Comparison of ENCODE assay signal across 37 cellular contexts in the genomic region with DNA sequence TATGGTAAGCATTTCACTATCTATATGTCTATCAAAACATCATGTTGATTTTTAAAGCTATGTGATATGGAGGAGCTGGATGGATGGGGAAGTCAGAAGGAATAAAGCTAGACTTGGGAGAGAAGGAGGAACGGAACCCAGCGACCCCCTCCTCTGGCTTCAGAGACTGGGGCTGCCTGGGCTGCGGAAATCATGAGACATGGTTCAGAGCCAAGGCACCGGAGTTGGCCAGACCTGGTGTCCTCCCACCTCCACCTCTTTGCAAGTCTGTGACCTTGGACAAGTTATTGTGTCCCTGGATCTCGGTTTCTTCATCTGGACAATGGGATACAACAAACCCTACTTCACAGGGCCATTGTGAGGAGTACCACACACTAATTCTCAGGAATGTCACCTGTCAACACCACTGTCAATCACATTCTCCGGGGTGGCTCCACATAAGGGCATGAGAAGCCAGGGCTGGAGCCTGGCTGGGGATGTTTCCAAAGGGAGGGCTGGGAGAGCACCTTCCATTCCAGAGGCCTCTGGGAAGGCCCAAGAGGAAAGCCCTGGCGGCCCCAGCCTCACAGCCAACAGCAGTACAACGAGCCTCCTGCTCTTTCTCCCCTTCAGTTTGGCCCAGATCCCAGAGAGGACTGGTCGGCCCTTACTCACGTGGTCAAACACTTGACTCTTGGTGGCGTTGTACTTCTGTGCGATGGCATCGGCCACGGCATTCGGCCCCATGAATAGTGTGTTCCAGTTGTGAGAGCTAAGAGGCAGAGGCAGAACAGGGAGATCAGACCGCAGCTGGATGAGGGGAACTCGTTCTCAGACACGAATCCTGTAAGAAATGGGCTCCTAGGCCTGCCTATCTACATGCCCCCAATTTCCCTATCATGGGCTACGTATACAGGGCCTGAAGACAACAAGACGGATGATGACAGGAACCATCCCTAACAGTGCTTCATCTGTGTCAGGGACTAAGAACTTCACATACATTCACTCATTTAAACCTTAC.
"Had no signal": no experiment of that assay in that cellular context is flagged by ENCODE, and none has a peak within 500 bp of the region (broad histone marks: within the 10 kb centered on the region; RNA-seq: fewer than 3 reads in every experiment).

No MANE protein-coding gene starts in this region.

- H3K27ac ChIP-seq: ascending aorta, VCaP had no signal

- H3K27ac Mint-ChIP-seq: activated CD4-positive, alpha-beta memory T cell treated with anti-CD3 and anti-CD28 coated beads, Interleukin-2, amount 10 ng/mL, durations not matched to agents 7 days and 5 days; activated CD4-positive, alpha-beta T cell treated with anti-CD3 and anti-CD28 coated beads for 36 hours; activated CD4-positive, alpha-beta T cell treated with anti-CD3 and anti-CD28 coated beads, Interleukin-2, amount 10 ng/mL, durations not matched to agents 7 days and 5 days; activated CD8-positive, alpha-beta memory T cell treated with anti-CD3 and anti-CD28 coated beads, Interleukin-2, amount 10 ng/mL, durations not matched to agents 7 days and 5 days; activated CD8-positive, alpha-beta T cell treated with anti-CD3 and anti-CD28 coated beads, Interleukin-2, amount 10 ng/mL, durations not matched to agents 7 days and 5 days; activated naive CD4-positive, alpha-beta T cell treated with anti-CD3 and anti-CD28 coated beads, Interleukin-2, amount 10 ng/mL, durations not matched to agents 7 days and 5 days; activated naive CD4-positive, alpha-beta T cell treated with anti-CD3 and anti-CD28 coated beads, Interleukin-2, amount 50 U/mL, for 24 hours; activated naive CD8-positive, alpha-beta T cell; activated naive CD8-positive, alpha-beta T cell treated with anti-CD3 and anti-CD28 coated beads, Interleukin-2, amount 10 ng/mL, durations not matched to agents 7 days and 5 days; activated naive CD8-positive, alpha-beta T cell treated with anti-CD3 and anti-CD28 coated beads, Interleukin-2, amount 50 U/mL, for 24 hours; activated T-helper 2 cell treated with anti-CD3 and anti-CD28 coated beads, Interferon-gamma antibody, Interleukin-2, Interleukin-4, amounts not matched to agents 10 μg/mL and 5 μg/mL and 100 μg/mL, durations not matched to agents 14 hours and 24 hours and 36 hours; brain; T-helper 1 cell treated with Interleukin-12 subunit alpha and Interleukin-12 subunit beta and Interleukin-4 antibody, amounts not matched to agents 30 μg/mL and 1 μg/mL, for 36 hours; T-helper 2 cell treated with Interferon-gamma antibody and Interleukin-4, amounts not matched to agents 5 μg/mL and 100 μg/mL, for 36 hours; WTC11 had no signal

- H3K4me3 Mint-ChIP-seq: activated CD4-positive, alpha-beta memory T cell treated with anti-CD3 and anti-CD28 coated beads, Interleukin-2, amount 10 ng/mL, durations not matched to agents 7 days and 5 days; activated CD4-positive, alpha-beta T cell treated with anti-CD3 and anti-CD28 coated beads for 36 hours; activated CD4-positive, alpha-beta T cell treated with anti-CD3 and anti-CD28 coated beads, Interleukin-2, amount 10 ng/mL, durations not matched to agents 7 days and 5 days; activated CD8-positive, alpha-beta memory T cell treated with anti-CD3 and anti-CD28 coated beads, Interleukin-2, amount 10 ng/mL, durations not matched to agents 7 days and 5 days; activated CD8-positive, alpha-beta T cell treated with anti-CD3 and anti-CD28 coated beads, Interleukin-2, amount 10 ng/mL, durations not matched to agents 7 days and 5 days; activated naive CD4-positive, alpha-beta T cell treated with anti-CD3 and anti-CD28 coated beads, Interleukin-2, amount 10 ng/mL, durations not matched to agents 7 days and 5 days; activated naive CD4-positive, alpha-beta T cell treated with anti-CD3 and anti-CD28 coated beads, Interleukin-2, amount 50 U/mL, for 24 hours; activated naive CD8-positive, alpha-beta T cell; activated naive CD8-positive, alpha-beta T cell treated with anti-CD3 and anti-CD28 coated beads, Interleukin-2, amount 10 ng/mL, durations not matched to agents 7 days and 5 days; activated naive CD8-positive, alpha-beta T cell treated with anti-CD3 and anti-CD28 coated beads, Interleukin-2, amount 50 U/mL, for 24 hours; activated T-cell treated with anti-CD3 and anti-CD28 coated beads, Interleukin-2, amount 50 U/mL, for 4 hours; brain; T-helper 1 cell treated with Interleukin-12 subunit alpha and Interleukin-12 subunit beta and Interleukin-4 antibody, amounts not matched to agents 30 μg/mL and 1 μg/mL, for 36 hours; T-helper 2 cell treated with Interferon-gamma antibody and Interleukin-4, amounts not matched to agents 5 μg/mL and 100 μg/mL, for 36 hours; WTC11 had no signal

- ATAC-seq: activated CD4-positive, alpha-beta T cell treated with anti-CD3 and anti-CD28 coated beads for 36 hours; activated CD4-positive, CD25-positive, alpha-beta regulatory T cell treated with anti-CD3 and anti-CD28 coated beads, Interleukin-2, amount 50 U/mL, for 24 hours; activated CD8-positive, alpha-beta memory T cell treated with anti-CD3 and anti-CD28 coated beads, Interleukin-2, amount 10 ng/mL, durations not matched to agents 7 days and 5 days; activated CD8-positive, alpha-beta T cell treated with anti-CD3 and anti-CD28 coated beads, Interleukin-2, amount 10 ng/mL, durations not matched to agents 7 days and 5 days; activated naive CD8-positive, alpha-beta T cell treated with anti-CD3 and anti-CD28 coated beads, Interleukin-2, amount 50 U/mL, for 24 hours; activated T-cell treated with anti-CD3 and anti-CD28 coated beads, Interleukin-2, amount 50 U/mL, for 4 hours; WTC11 had no signal

- H3K27me3 Mint-ChIP-seq: activated CD4-positive, alpha-beta memory T cell treated with anti-CD3 and anti-CD28 coated beads, Interleukin-2, amount 10 ng/mL, durations not matched to agents 7 days and 5 days; activated CD4-positive, alpha-beta T cell treated with anti-CD3 and anti-CD28 coated beads for 36 hours; activated CD4-positive, alpha-beta T cell treated with anti-CD3 and anti-CD28 coated beads, Interleukin-2, amount 10 ng/mL, durations not matched to agents 7 days and 5 days; activated CD8-positive, alpha-beta memory T cell treated with anti-CD3 and anti-CD28 coated beads, Interleukin-2, amount 10 ng/mL, durations not matched to agents 7 days and 5 days; activated naive CD4-positive, alpha-beta T cell treated with anti-CD3 and anti-CD28 coated beads, Interleukin-2, amount 10 ng/mL, durations not matched to agents 7 days and 5 days; activated naive CD4-positive, alpha-beta T cell treated with anti-CD3 and anti-CD28 coated beads, Interleukin-2, amount 50 U/mL, for 24 hours; activated naive CD8-positive, alpha-beta T cell; activated naive CD8-positive, alpha-beta T cell treated with anti-CD3 and anti-CD28 coated beads, Interleukin-2, amount 10 ng/mL, durations not matched to agents 7 days and 5 days; activated naive CD8-positive, alpha-beta T cell treated with anti-CD3 and anti-CD28 coated beads, Interleukin-2, amount 50 U/mL, for 24 hours; brain had no signal

- H3K9me3 Mint-ChIP-seq: activated CD4-positive, alpha-beta memory T cell treated with anti-CD3 and anti-CD28 coated beads, Interleukin-2, amount 10 ng/mL, durations not matched to agents 7 days and 5 days; activated CD4-positive, alpha-beta T cell treated with anti-CD3 and anti-CD28 coated beads, Interleukin-2, amount 10 ng/mL, durations not matched to agents 7 days and 5 days; activated naive CD4-positive, alpha-beta T cell treated with anti-CD3 and anti-CD28 coated beads, Interleukin-2, amount 10 ng/mL, durations not matched to agents 7 days and 5 days; activated naive CD4-positive, alpha-beta T cell treated with anti-CD3 and anti-CD28 coated beads, Interleukin-2, amount 50 U/mL, for 24 hours; activated naive CD8-positive, alpha-beta T cell treated with anti-CD3 and anti-CD28 coated beads, Interleukin-2, amount 10 ng/mL, durations not matched to agents 7 days and 5 days; activated naive CD8-positive, alpha-beta T cell treated with anti-CD3 and anti-CD28 coated beads, Interleukin-2, amount 50 U/mL, for 24 hours; activated T-cell treated with anti-CD3 and anti-CD28 coated beads, Interleukin-2, amount 50 U/mL, for 4 hours; activated T-helper 2 cell treated with anti-CD3 and anti-CD28 coated beads, Interferon-gamma antibody, Interleukin-2, Interleukin-4, amounts not matched to agents 10 μg/mL and 5 μg/mL and 100 μg/mL, durations not matched to agents 14 hours and 24 hours and 36 hours; T-helper 1 cell treated with Interleukin-12 subunit alpha and Interleukin-12 subunit beta and Interleukin-4 antibody, amounts not matched to agents 30 μg/mL and 1 μg/mL, for 36 hours; T-helper 2 cell treated with Interferon-gamma antibody and Interleukin-4, amounts not matched to agents 5 μg/mL and 100 μg/mL, for 36 hours; WTC11 had no signal

- H3K4me1 ChIP-seq: ascending aorta had no signal

- H3K9me3 ChIP-seq: ascending aorta had no signal

- DNase-seq: activated CD4-positive, alpha-beta memory T cell treated with anti-CD3 and anti-CD28 coated beads, Interleukin-2, amount 10 ng/mL, durations not matched to agents 7 days and 5 days; activated CD4-positive, alpha-beta T cell treated with anti-CD3 and anti-CD28 coated beads for 1 hour; activated CD4-positive, alpha-beta T cell treated with anti-CD3 and anti-CD28 coated beads for 36 hours; activated CD4-positive, alpha-beta T cell treated with anti-CD3 and anti-CD28 coated beads for 48 hours; activated CD4-positive, alpha-beta T cell treated with anti-CD3 and anti-CD28 coated beads, Interleukin-2, amount 10 ng/mL, durations not matched to agents 7 days and 5 days; activated CD4-positive, alpha-beta T cell treated with anti-CD3 and anti-CD28 coated beads, Interleukin-2, amount 50 U/mL, for 48 hours; activated CD4-positive, CD25-positive, alpha-beta regulatory T cell; activated CD8-positive, alpha-beta memory T cell treated with anti-CD3 and anti-CD28 coated beads for 24 hours; activated CD8-positive, alpha-beta memory T cell treated with anti-CD3 and anti-CD28 coated beads, Interleukin-2, amount 10 ng/mL, durations not matched to agents 7 days and 5 days; activated CD8-positive, alpha-beta memory T cell treated with anti-CD3 and anti-CD28 coated beads, Interleukin-2, amount 50 U/mL, for 48 hours; activated CD8-positive, alpha-beta T cell treated with anti-CD3 and anti-CD28 coated beads, Interleukin-2, amount 10 ng/mL, durations not matched to agents 7 days and 5 days; activated effector memory CD4-positive, alpha-beta T cell treated with Interleukin-2 at 50 U/mL for 16 hours; activated gamma-delta T cell; activated naive CD4-positive, alpha-beta T cell treated with anti-CD3 and anti-CD28 coated beads, Interleukin-2, amount 10 ng/mL, durations not matched to agents 7 days and 5 days; activated naive CD4-positive, alpha-beta T cell treated with Interleukin-2 at 50 U/mL for 16 hours; activated naive CD8-positive, alpha-beta T cell treated with anti-CD3 and anti-CD28 coated beads, Interleukin-2, amount 10 ng/mL, durations not matched to agents 7 days and 5 days; activated naive CD8-positive, alpha-beta T cell treated with anti-CD3 and anti-CD28 coated beads, Interleukin-2, amount 50 U/mL, for 24 hours; activated T-cell treated with anti-CD3 and anti-CD28 coated beads, Interleukin-2, amount 50 U/mL, for 1 hour; activated T-cell treated with anti-CD3 and anti-CD28 coated beads, Interleukin-2, amount 50 U/mL, for 4 hours; amygdala; anterior cingulate cortex; central memory CD4-positive, alpha-beta T cell; SW 1271; T-helper 1 cell; T-helper 2 cell; T-helper 9 cell had no signal

- H3K27me3 ChIP-seq: ascending aorta had no signal

- H3K4me1 Mint-ChIP-seq: activated CD4-positive, alpha-beta memory T cell treated with anti-CD3 and anti-CD28 coated beads, Interleukin-2, amount 10 ng/mL, durations not matched to agents 7 days and 5 days; activated CD4-positive, alpha-beta T cell treated with anti-CD3 and anti-CD28 coated beads for 36 hours; activated CD4-positive, alpha-beta T cell treated with anti-CD3 and anti-CD28 coated beads, Interleukin-2, amount 10 ng/mL, durations not matched to agents 7 days and 5 days; activated CD8-positive, alpha-beta memory T cell treated with anti-CD3 and anti-CD28 coated beads, Interleukin-2, amount 10 ng/mL, durations not matched to agents 7 days and 5 days; activated naive CD4-positive, alpha-beta T cell treated with anti-CD3 and anti-CD28 coated beads, Interleukin-2, amount 10 ng/mL, durations not matched to agents 7 days and 5 days; activated naive CD4-positive, alpha-beta T cell treated with anti-CD3 and anti-CD28 coated beads, Interleukin-2, amount 50 U/mL, for 24 hours; activated naive CD8-positive, alpha-beta T cell treated with anti-CD3 and anti-CD28 coated beads, Interleukin-2, amount 10 ng/mL, durations not matched to agents 7 days and 5 days; activated naive CD8-positive, alpha-beta T cell treated with anti-CD3 and anti-CD28 coated beads, Interleukin-2, amount 50 U/mL, for 24 hours; brain; WTC11 had no signal

- H3K4me3 ChIP-seq: ascending aorta had no signal

- FAIRE-seq: TTC549 had no signal
